ENCODE assay signal across 8 cellular contexts in genomic region chr7:2566890-2567662, GRCh38. TPM values are rescaled to one million over a fixed set of nuclear protein-coding genes. Genes with fewer than 3 reads are reported as not detected.
DNase-seq lines count a peak whose midpoint lies in the region; ATAC-seq and TF ChIP-seq lines count a peak whose summit lies in the region.

No MANE protein-coding gene starts in this region.

- H3K79me2 ChIP-seq in mammary epithelial cell (ENCODE audit: insufficient read depth, low read length): peaks cover 20% of the 10 kb centered on the region

- peaks cover 3 to 14% of the 10 kb centered on the region in 2 donors for H3K4me1 Mint-ChIP-seq in stimulated activated naive B cell treated with anti-CD40 and anti-IgM and Interleukin-4, amounts not matched to agents 10 μg/mL and 1 μg/mL and 100 μg/mL, for 72 hours
- peaks cover 2 to 9% (median 6%) of the 10 kb centered on the region in 4 donors for H3K4me1 Mint-ChIP-seq in naive thymus-derived CD8-positive, alpha-beta T cell

- peaks cover 4% of the 10 kb centered on the region in 2 donors for H3K36me3 Mint-ChIP-seq in stimulated activated naive B cell treated with anti-CD40 and anti-IgM and Interleukin-4, amounts not matched to agents 10 μg/mL and 1 μg/mL and 100 μg/mL, for 72 hours
- peaks cover 0 to 2% (median 0%) of the 10 kb centered on the region in 3 donors for H3K36me3 Mint-ChIP-seq in naive thymus-derived CD8-positive, alpha-beta T cell

- no peak overlapping the region for H3K27ac Mint-ChIP-seq in stimulated activated naive B cell treated with anti-CD40 and anti-IgM and Interleukin-4, amounts not matched to agents 10 μg/mL and 1 μg/mL and 100 μg/mL, for 72 hours
- no peak overlapping the region for H3K27ac Mint-ChIP-seq in naive thymus-derived CD8-positive, alpha-beta T cell

- dilution Hi-C loops in mammary epithelial cell (cut with HindIII; ENCODE audit: low sequenced_read_pairs): loop anchor here (5.0 kb wide), 3 partner anchors 55 to 130 kb away; no protein-coding TSS in a partner anchor

- in situ Hi-C loops in mammary epithelial cell (cut with MboI; ENCODE audit: low sequenced_read_pairs in 2 of 2): no loop called here

- no peak overlapping the region for H2AFZ ChIP-seq in mammary epithelial cell (ENCODE audit: low read depth, low read length)

- H3K4me3 ChIP-seq in breast epithelium: peak overlapping the region; percentile 10 to 38 (median 22)
- no peak overlapping the region for H3K4me3 ChIP-seq in mammary epithelial cell (replicated peaks in 1 of 3; ENCODE audit: insufficient read depth in 1 of 3, low read depth in 2 of 3, low read length in 3 of 3)

- H3K27me3 ChIP-seq in breast epithelium (no peaks in the 10 kb centered on the region), mammary epithelial cell (ENCODE audit: insufficient read depth, low read length) (no peaks in the 10 kb centered on the region)

- intact Hi-C loops in breast epithelium (cut with DNase I; ENCODE audit: low total_unique reads): no loop called here
- intact Hi-C loops in mammary epithelial cell (cut with micrococcal nuclease): loop anchor here (2.0 kb wide), 1 partner anchor 114 kb away; no protein-coding TSS in a partner anchor

- no peak for DNase-seq in breast epithelium (ENCODE audit: low spot score in 2 of 2)
- no peak for DNase-seq in mammary epithelial cell
- no peak for DNase-seq in stimulated activated naive B cell treated with anti-CD40 and anti-IgM and Interleukin-4, amounts not matched to agents 10 μg/mL and 1 μg/mL and 100 μg/mL, for 72 hours
- no peak for DNase-seq in naive thymus-derived CD8-positive, alpha-beta T cell
- no peak for DNase-seq in medulla oblongata (ENCODE audit: extremely low spot score)
- no peak for DNase-seq in erythroblast (lab: John Stamatoyannopoulos, UW)

- no peak overlapping the region for H3K9ac ChIP-seq in mammary epithelial cell (ENCODE audit: insufficient read depth, low read length)

- H3K9me3 Mint-ChIP-seq in stimulated activated naive B cell treated with anti-CD40 and anti-IgM and Interleukin-4, amounts not matched to agents 10 μg/mL and 1 μg/mL and 100 μg/mL, for 72 hours: no peaks in the 10 kb centered on the region
- H3K9me3 Mint-ChIP-seq in naive thymus-derived CD8-positive, alpha-beta T cell: no peaks in the 10 kb centered on the region

- no peaks in the 10 kb centered on the region for H3K27me3 Mint-ChIP-seq in stimulated activated naive B cell treated with anti-CD40 and anti-IgM and Interleukin-4, amounts not matched to agents 10 μg/mL and 1 μg/mL and 100 μg/mL, for 72 hours
- no peaks in the 10 kb centered on the region for H3K27me3 Mint-ChIP-seq in naive thymus-derived CD8-positive, alpha-beta T cell

- CTCF ChIA-PET in mammary epithelial cell (lab: Charles Lee; ENCODE audit: low non-redundant PET): no interaction called here

- TF ChIP-seq CTCF in breast epithelium (IDR thresholded peaks at IDR 0.05) (no peak), mammary epithelial cell (conservative IDR thresholded peaks at IDR 0.05 in 1 of 2, IDR thresholded peaks at IDR 0.05 in 1 of 2; ENCODE audit: extremely low read depth in 1 of 2, insufficient read depth in 1 of 2, low read depth in 1 of 2, low read length in 2 of 2) (no peak)

- no peak overlapping the region for H3K4me2 ChIP-seq in mammary epithelial cell (ENCODE audit: insufficient read depth, low read depth, low read length)

- WGBS in mammary epithelial cell (ENCODE audit: low coverage, missing lambda C conversion rate): 90% methylated on average over 27 of the region's 28 CpGs

- H3K4me3 Mint-ChIP-seq in stimulated activated naive B cell treated with anti-CD40 and anti-IgM and Interleukin-4, amounts not matched to agents 10 μg/mL and 1 μg/mL and 100 μg/mL, for 72 hours: no peak overlapping the region
- no peak overlapping the region for H3K4me3 Mint-ChIP-seq in naive thymus-derived CD8-positive, alpha-beta T cell

- H3K36me3 ChIP-seq in breast epithelium: no peaks in the 10 kb centered on the region
- peaks cover 2% of the 10 kb centered on the region for H3K36me3 ChIP-seq in mammary epithelial cell (ENCODE audit: insufficient read depth, low read length)

- no peaks in the 10 kb centered on the region for H3K9me3 ChIP-seq in breast epithelium
- H3K9me3 ChIP-seq in mammary epithelial cell (replicated peaks; ENCODE audit: insufficient read depth, low read length): no peaks in the 10 kb centered on the region

- BruUV-seq in mammary epithelial cell (replicated peaks; lab: Mats Ljungman, UMichigan): no TSS peak

- POLR2A ChIA-PET in naive thymus-derived CD8-positive, alpha-beta T cell (lab: Charles Lee): interaction anchor here (0.6 to 1.7 kb wide), 4 partner anchors 37 to 56 kb away, joined by 3 to 4 read pairs (median 4); no protein-coding TSS in a partner anchor

- TF ChIP-seq POLR2A in breast epithelium (IDR thresholded peaks at IDR 0.05): no peak
- TF ChIP-seq POLR2A in erythroblast (IDR thresholded peaks at IDR 0.05; ENCODE audit: low read length): no peak

- H3K4me1 ChIP-seq in breast epithelium (peaks cover 0 to 4% of the 10 kb centered on the region in 2 donors), mammary epithelial cell (ENCODE audit: insufficient read depth, low read length) (peaks cover 3% of the 10 kb centered on the region)

- ATAC-seq in HG03103 (IDR thresholded peaks at IDR 0.05; ENCODE audit: low read depth, unreplicated experiment): peak; percentile 73
- ATAC-seq in stimulated activated naive B cell treated with anti-CD40 and anti-IgM and Interleukin-4, amounts not matched to agents 10 μg/mL and 1 μg/mL and 100 μg/mL, for 72 hours (replicated peaks): peak; percentile 36 to 62
- no peak for ATAC-seq in naive thymus-derived CD8-positive, alpha-beta T cell

- H4K20me1 ChIP-seq in mammary epithelial cell (ENCODE audit: insufficient read depth, low read length): no peaks in the 10 kb centered on the region

- H3K27ac ChIP-seq in breast epithelium (no peak overlapping the region), mammary epithelial cell (ENCODE audit: insufficient read depth, low read depth, low read length) (no peak overlapping the region), cingulate gyrus (ENCODE audit: low read depth, low read length) (peak overlapping the region; percentile 39)

RNA-seq across cellular contexts. Expression of gene IQCE, which starts 8.3 kb away (rescaled TPM):
- total RNA-seq in breast epithelium: 10 to 100 TPM; 13.4 to 22.7 (median 13.8) TPM
- total RNA-seq in mammary epithelial cell: 10 to 100 TPM; 13.3 to 15.1 TPM
- polyA plus RNA-seq in mammary epithelial cell: 5.4 TPM
- 6.2 TPM for polyA minus RNA-seq in mammary epithelial cell
- total RNA-seq in naive thymus-derived CD8-positive, alpha-beta T cell: 1 to 10 TPM; 6.6 to 8.9 TPM
- 1 to 10 TPM in 2 of 3 donors, under 1 TPM in 1; 0.77 to 2.2 (median 2.0) TPM for polyA plus RNA-seq in naive thymus-derived CD8-positive, alpha-beta T cell

RNA-seq across cellular contexts. Expression of gene BRAT1, which starts 11.8 kb away (rescaled TPM):
- 10 to 100 TPM; 20.8 to 36.4 (median 28.4) TPM for total RNA-seq in breast epithelium
- 10 to 100 TPM; 20.5 to 25.3 TPM for total RNA-seq in mammary epithelial cell
- 15.3 TPM for polyA plus RNA-seq in mammary epithelial cell
- 20.8 TPM for polyA minus RNA-seq in mammary epithelial cell
- total RNA-seq in naive thymus-derived CD8-positive, alpha-beta T cell: 10 to 100 TPM; 32.2 to 32.4 TPM
- polyA plus RNA-seq in naive thymus-derived CD8-positive, alpha-beta T cell: 10 to 100 TPM; 21.0 to 43.6 (median 25.4) TPM

RNA-seq across cellular contexts. Expression of gene LFNG, which starts 47.5 kb away (rescaled TPM):
- total RNA-seq in breast epithelium (10 to 100 TPM in 1 of 3 donors, 1 to 10 TPM in 2; 5.0 to 16.4 (median 9.1) TPM), mammary epithelial cell (100 to 1,000 TPM in 1 of 2 donors, 10 to 100 TPM in 1; 29.7 to 105 TPM)
- polyA plus RNA-seq in mammary epithelial cell: 35.5 TPM
- 15.9 TPM for polyA minus RNA-seq in mammary epithelial cell
- 100 to 1,000 TPM; 151 to 153 TPM for total RNA-seq in naive thymus-derived CD8-positive, alpha-beta T cell
- 1 to 10 TPM in 2 of 3 donors, under 1 TPM in 1; 0.54 to 3.0 (median 1.6) TPM for polyA plus RNA-seq in naive thymus-derived CD8-positive, alpha-beta T cell

Comparison
In these comparisons a context has a peak if more than half of its experiments do, and no peak if none do; other contexts are left out.
1. H3K4me3 ChIP-seq: peak in breast epithelium (3 of 3); none in mammary epithelial cell (0 of 3).
2. ATAC-seq: peak in HG03103 (single experiment) and stimulated activated naive B cell treated with anti-CD40 and anti-IgM and Interleukin-4, amounts not matched to agents 10 μg/mL and 1 μg/mL and 100 μg/mL, for 72 hours (2 of 2); none in naive thymus-derived CD8-positive, alpha-beta T cell (0 of 2).